20 cellular contexts compared by ENCODE assay signal in the genomic region with DNA sequence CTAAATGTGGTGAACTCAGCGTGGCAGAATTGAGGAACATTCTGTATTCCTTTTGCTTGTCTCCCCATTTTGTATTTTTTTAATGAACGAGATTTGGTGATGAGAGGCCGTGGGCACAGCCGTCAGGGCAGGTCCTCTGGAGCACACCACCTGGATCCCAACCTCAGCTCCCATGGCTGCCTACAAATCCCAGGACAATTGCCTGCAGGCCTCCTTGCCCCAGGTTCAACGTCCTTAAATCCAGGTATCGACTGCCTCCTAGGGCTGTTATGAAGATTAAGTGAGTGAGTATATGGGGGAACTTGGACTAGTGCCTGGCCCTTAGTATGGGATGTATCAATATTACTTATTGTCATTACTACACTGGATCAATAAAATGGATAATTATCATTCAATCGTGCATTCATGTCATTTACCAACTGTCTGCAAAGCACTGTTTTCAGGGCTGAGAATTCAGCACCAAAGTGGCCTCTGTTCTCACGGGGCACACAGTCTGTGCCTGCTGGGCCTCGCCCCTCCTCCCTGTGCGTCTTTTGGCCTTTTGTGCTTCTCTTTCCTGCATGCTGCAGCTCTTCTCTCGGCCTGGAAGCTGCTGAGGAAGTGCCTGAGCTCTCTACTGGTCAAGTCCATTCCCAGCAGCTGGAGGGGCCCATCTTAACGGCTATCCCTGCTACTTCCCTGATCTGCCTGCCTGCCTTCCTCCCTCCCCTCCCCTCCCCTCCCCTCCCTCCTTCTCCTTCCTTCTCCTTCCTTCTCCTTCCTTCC.
"Had no signal": no experiment of that assay in that cellular context is flagged by ENCODE, and none has a peak within 500 bp of the region (broad histone marks: within the 10 kb centered on the region; RNA-seq: fewer than 3 reads in every experiment).

No MANE protein-coding gene starts in this region.

- H3K4me3 Mint-ChIP-seq: activated naive CD4-positive, alpha-beta T cell treated with anti-CD3 and anti-CD28 coated beads, Interleukin-2, amount 50 U/mL, for 24 hours; activated T-cell treated with anti-CD3 and anti-CD28 coated beads, Interleukin-2, amount 50 U/mL, for 24 hours; naive thymus-derived CD4-positive, alpha-beta T cell had no signal

- H3K4me1 ChIP-seq: adrenal gland, gastrocnemius medialis, heart left ventricle, prostate gland had no signal

- H3K27ac ChIP-seq: adrenal gland, gastrocnemius medialis, heart left ventricle, prostate gland, VCaP had no signal

- H3K36me3 Mint-ChIP-seq: activated naive CD4-positive, alpha-beta T cell treated with anti-CD3 and anti-CD28 coated beads, Interleukin-2, amount 50 U/mL, for 24 hours; naive thymus-derived CD4-positive, alpha-beta T cell had no signal

- H3K4me1 Mint-ChIP-seq: activated naive CD4-positive, alpha-beta T cell treated with anti-CD3 and anti-CD28 coated beads, Interleukin-2, amount 50 U/mL, for 24 hours had no signal

- H3K9me3 ChIP-seq: adrenal gland, gastrocnemius medialis, heart left ventricle, mucosa of descending colon, prostate gland had no signal

- DNase-seq: activated CD4-positive, alpha-beta T cell treated with anti-CD3 and anti-CD28 coated beads, Interleukin-2, amount 50 U/mL, for 48 hours; activated T-cell treated with anti-CD3 and anti-CD28 coated beads, Interleukin-2, amount 50 U/mL, for 24 hours; central memory CD4-positive, alpha-beta T cell; dermis blood vessel endothelial cell; gastrocnemius medialis; mammary epithelial cell; mucosa of descending colon; naive thymus-derived CD4-positive, alpha-beta T cell; small intestine; stimulated activated CD4-positive, alpha-beta T cell treated with anti-CD3 and anti-CD28 coated beads, Interleukin-4, amount 100 ng/mL, for 4 hours; stimulated activated CD8-positive, alpha-beta memory T cell treated with anti-CD3 and anti-CD28 coated beads, Interleukin-4, amount 100 ng/mL, for 48 hours; stimulated activated naive CD4-positive, alpha-beta T cell treated with Interleukin-2 at 50 U/mL for 16 hours; T-helper 1 cell had no signal

- ATAC-seq: gastrocnemius medialis; heart left ventricle; left colon; mucosa of descending colon; naive thymus-derived CD4-positive, alpha-beta T cell; right cardiac atrium had no signal

- H3K36me3 ChIP-seq: adrenal gland, gastrocnemius medialis, heart left ventricle, prostate gland had no signal

- H3K9me3 Mint-ChIP-seq: activated naive CD4-positive, alpha-beta T cell treated with anti-CD3 and anti-CD28 coated beads, Interleukin-2, amount 50 U/mL, for 24 hours; activated T-cell treated with anti-CD3 and anti-CD28 coated beads, Interleukin-2, amount 50 U/mL, for 24 hours had no signal

- H3K4me3 ChIP-seq: adrenal gland, gastrocnemius medialis, heart left ventricle, mucosa of descending colon, prostate gland had no signal

- H3K27ac Mint-ChIP-seq: activated naive CD4-positive, alpha-beta T cell treated with anti-CD3 and anti-CD28 coated beads, Interleukin-2, amount 50 U/mL, for 24 hours; activated T-cell treated with anti-CD3 and anti-CD28 coated beads, Interleukin-2, amount 50 U/mL, for 24 hours; naive thymus-derived CD4-positive, alpha-beta T cell had no signal
